8 cellular contexts compared by ENCODE assay signal in the genomic region with DNA sequence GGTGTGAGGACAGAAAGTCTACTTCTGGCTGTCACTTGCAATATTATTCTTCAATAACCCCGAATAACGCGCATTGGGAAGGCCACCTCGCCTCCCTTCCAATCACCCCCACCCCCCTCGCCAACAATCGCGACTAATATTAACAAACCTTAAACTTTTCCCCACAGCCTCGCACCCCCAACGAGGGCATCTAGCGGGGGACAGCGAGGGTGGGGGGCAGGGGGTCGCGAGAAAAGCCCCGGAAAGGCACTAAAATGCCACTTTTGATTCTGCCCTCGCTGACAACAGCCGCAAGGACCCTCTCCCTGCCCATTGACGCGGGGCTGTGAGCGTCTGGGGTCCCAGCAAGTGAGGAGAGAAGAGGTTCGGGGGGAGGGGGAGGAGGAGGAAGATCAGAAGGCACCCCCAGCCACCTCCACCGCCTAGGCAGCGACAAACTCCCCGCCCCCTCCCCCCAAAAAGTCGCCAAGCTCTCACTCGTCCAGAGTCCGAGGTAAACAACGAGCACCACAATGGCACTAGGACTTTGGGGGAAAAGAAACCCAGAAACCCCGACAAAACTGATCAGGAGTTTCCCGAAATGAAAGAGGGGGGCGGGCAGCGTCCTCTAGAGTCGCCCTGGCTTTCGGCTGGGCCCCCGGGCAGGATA. TPM values are rescaled to one million over a fixed set of nuclear protein-coding genes. Genes with fewer than 3 reads are reported as not detected.
DNase-seq lines count a peak whose midpoint lies in the region; ATAC-seq and TF ChIP-seq lines count a peak whose summit lies in the region.

No MANE protein-coding gene starts in this region.

- no peaks in the 10 kb centered on the region for H3K27me3 ChIP-seq in gastrocnemius medialis

- no peak for DNase-seq in AG09309 (ENCODE audit: low read depth)
- no peak for DNase-seq in activated T-helper 2 cell treated with anti-CD3 and anti-CD28 coated beads, Interferon-gamma antibody, Interleukin-2, Interleukin-4, amounts not matched to agents 10 μg/mL and 5 μg/mL and 100 μg/mL, durations not matched to agents 14 hours and 24 hours and 36 hours (ENCODE audit: low spot score)
- no peak for DNase-seq in left ventricle myocardium superior
- DNase-seq in gastrocnemius medialis = peak in 1 of 2 donors; percentile 42
- no peak for DNase-seq in MV-4-11 (lab: John Stamatoyannopoulos, UW)
- no peak for DNase-seq in NCI-H446 treated with DMSO at 0.1 percent for 48 hours (lab: John Stamatoyannopoulos, UW)

- H3K4me3 ChIP-seq in AG09309 (ENCODE audit: control insufficient read depth, low read depth, low read length) = peak overlapping the region; percentile 93
- peak overlapping the region; percentile 78 to 98 (median 92) for H3K4me3 ChIP-seq in gastrocnemius medialis

- in situ Hi-C loops in gastrocnemius medialis (cut with MboI; ENCODE audit: low sequenced_read_pairs in 4 of 4) = no loop called here

- intact Hi-C loops in activated T-helper 2 cell treated with anti-CD3 and anti-CD28 coated beads, Interferon-gamma antibody, Interleukin-2, Interleukin-4, amounts not matched to agents 10 μg/mL and 5 μg/mL and 100 μg/mL, durations not matched to agents 14 hours and 24 hours and 36 hours (cut with micrococcal nuclease) = loop anchor here (2.0 to 10.0 kb wide), 2 partner anchors 14 to 1910 kb away; a partner anchor contains a TSS
- intact Hi-C loops in left ventricle myocardium superior (cut with micrococcal nuclease) = no loop called here
- intact Hi-C loops in gastrocnemius medialis (cut with DNase I; ENCODE audit: low total_unique reads) = loop anchor here (2.0 to 10.0 kb wide), 3 partner anchors 20 to 1763 kb away; a partner anchor contains a TSS

- no peaks in the 10 kb centered on the region for H3K27me3 Mint-ChIP-seq in activated T-helper 2 cell treated with anti-CD3 and anti-CD28 coated beads, Interferon-gamma antibody, Interleukin-2, Interleukin-4, amounts not matched to agents 10 μg/mL and 5 μg/mL and 100 μg/mL, durations not matched to agents 14 hours and 24 hours and 36 hours (ENCODE audit: low read depth)

- TF ChIP-seq CTCF in AG09309 (IDR thresholded peaks at IDR 0.05; ENCODE audit: control insufficient read depth, insufficient read depth, low read depth, low read length, missing control alignments) = peak; percentile 15
- TF ChIP-seq CTCF in gastrocnemius medialis (IDR thresholded peaks at IDR 0.05 in 4 of 5, conservative IDR thresholded peaks at IDR 0.05 in 1 of 5) = no peak

- peaks cover 28 to 35% of the 10 kb centered on the region in 2 donors for H3K4me1 ChIP-seq in gastrocnemius medialis

- TF ChIP-seq POLR2A in gastrocnemius medialis (IDR thresholded peaks at IDR 0.05) = no peak

- H3K4me3 Mint-ChIP-seq in activated T-helper 2 cell treated with anti-CD3 and anti-CD28 coated beads, Interferon-gamma antibody, Interleukin-2, Interleukin-4, amounts not matched to agents 10 μg/mL and 5 μg/mL and 100 μg/mL, durations not matched to agents 14 hours and 24 hours and 36 hours (ENCODE audit: low read depth) = peak overlapping the region; percentile 89

- no peaks in the 10 kb centered on the region for H3K36me3 ChIP-seq in gastrocnemius medialis

- no peaks in the 10 kb centered on the region for H3K9me3 ChIP-seq in gastrocnemius medialis

- H3K36me3 Mint-ChIP-seq in activated T-helper 2 cell treated with anti-CD3 and anti-CD28 coated beads, Interferon-gamma antibody, Interleukin-2, Interleukin-4, amounts not matched to agents 10 μg/mL and 5 μg/mL and 100 μg/mL, durations not matched to agents 14 hours and 24 hours and 36 hours (ENCODE audit: low read depth) = peaks cover 97% of the 10 kb centered on the region

- ATAC-seq in HG02571 (IDR thresholded peaks at IDR 0.05; ENCODE audit: unreplicated experiment) (peak; percentile 10), left ventricle myocardium superior (peak; percentile 35), gastrocnemius medialis (peak; percentile 49 to 64), HG03469 (IDR thresholded peaks at IDR 0.05; ENCODE audit: unreplicated experiment) (no peak)

- peaks cover 65% of the 10 kb centered on the region for H3K4me1 Mint-ChIP-seq in activated T-helper 2 cell treated with anti-CD3 and anti-CD28 coated beads, Interferon-gamma antibody, Interleukin-2, Interleukin-4, amounts not matched to agents 10 μg/mL and 5 μg/mL and 100 μg/mL, durations not matched to agents 14 hours and 24 hours and 36 hours (ENCODE audit: low read depth)

- H3K27ac ChIP-seq in gastrocnemius medialis = peak overlapping the region; percentile 91 to 99 (median 95)

- H3K27ac Mint-ChIP-seq in activated T-helper 2 cell treated with anti-CD3 and anti-CD28 coated beads, Interferon-gamma antibody, Interleukin-2, Interleukin-4, amounts not matched to agents 10 μg/mL and 5 μg/mL and 100 μg/mL, durations not matched to agents 14 hours and 24 hours and 36 hours = peak overlapping the region; percentile 89

- H3K9me3 Mint-ChIP-seq in activated T-helper 2 cell treated with anti-CD3 and anti-CD28 coated beads, Interferon-gamma antibody, Interleukin-2, Interleukin-4, amounts not matched to agents 10 μg/mL and 5 μg/mL and 100 μg/mL, durations not matched to agents 14 hours and 24 hours and 36 hours = no peaks in the 10 kb centered on the region

RNA-seq across cellular contexts. Expression of a gene that starts 0.8 kb away (rescaled TPM):
- 831 and 866 TPM in 2 replicates for total RNA-seq in activated T-helper 2 cell treated with anti-CD3 and anti-CD28 coated beads, Interferon-gamma antibody, Interleukin-2, Interleukin-4, amounts not matched to agents 10 μg/mL and 5 μg/mL and 100 μg/mL, durations not matched to agents 14 hours and 24 hours and 36 hours
- total RNA-seq in left ventricle myocardium superior (46.1 TPM), gastrocnemius medialis (10 to 100 TPM; 40.9 to 69.6 (median 41.7) TPM)

Comparison
In these comparisons a context has a peak if more than half of its experiments do, and no peak if none do; other contexts are left out.
1. RNA of a gene that starts 0.8 kb away (total RNA-seq): 831 to 866 TPM in activated T-helper 2 cell treated with anti-CD3 and anti-CD28 coated beads, Interferon-gamma antibody, Interleukin-2, Interleukin-4, amounts not matched to agents 10 μg/mL and 5 μg/mL and 100 μg/mL, durations not matched to agents 14 hours and 24 hours and 36 hours; 46.1 TPM in left ventricle myocardium superior (single experiment) and 40.9 to 69.6 TPM in gastrocnemius medialis; every median in the first group is over 10 times any median in the second.